ENCODE assay signal across 29 cellular contexts in genomic region chr2:78865663-78866062, GRCh38.
"Had no signal": no experiment of that assay in that cellular context is flagged by ENCODE, and none has a peak within 500 bp of the region (broad histone marks: within the 10 kb centered on the region; RNA-seq: fewer than 3 reads in every experiment).

No MANE protein-coding gene starts in this region.

- H3K27me3 Mint-ChIP-seq: stimulated activated memory B cell treated with anti-CD40 and anti-IgM and Interleukin-4, amounts not matched to agents 10 μg/mL and 1 μg/mL and 100 μg/mL, for 72 hours; stimulated activated naive B cell treated with anti-CD40 and anti-IgM and Interleukin-4, amounts not matched to agents 10 μg/mL and 1 μg/mL and 100 μg/mL, for 72 hours; stimulated activated naive CD8-positive, alpha-beta T cell treated with anti-CD3 and anti-CD28 coated beads, Interleukin-15, amount 100 ng/mL, for 72 hours; stimulated activated naive CD8-positive, alpha-beta T cell treated with anti-CD3 and anti-CD28 coated beads, Interleukin-15, Interleukin-2, amounts not matched to agents 100 ng/mL and 50 ng/mL, for 24 hours; type B pancreatic cell had no signal

- H3K4me1 Mint-ChIP-seq: stimulated activated effector memory CD8-positive, alpha-beta T cell treated with anti-CD3 and anti-CD28 coated beads, Interleukin-12 subunit alpha, Interleukin-12 subunit beta, amount 100 ng/mL, for 72 hours; stimulated activated memory B cell treated with anti-CD40 and anti-IgM and Interleukin-4, amounts not matched to agents 10 μg/mL and 1 μg/mL and 100 μg/mL, for 72 hours; stimulated activated naive B cell treated with anti-CD40 and anti-IgM and Interleukin-4, amounts not matched to agents 10 μg/mL and 1 μg/mL and 100 μg/mL, for 72 hours; stimulated activated naive CD8-positive, alpha-beta T cell treated with anti-CD3 and anti-CD28 coated beads, Interleukin-15, amount 100 ng/mL, for 72 hours had no signal

- ATAC-seq: stimulated activated effector memory CD8-positive, alpha-beta T cell treated with anti-CD3 and anti-CD28 coated beads, Interleukin-12 subunit alpha, Interleukin-12 subunit beta, amount 100 ng/mL, for 72 hours; stimulated activated memory B cell treated with anti-CD40 and anti-IgM and Interleukin-4, amounts not matched to agents 10 μg/mL and 1 μg/mL and 100 μg/mL, for 72 hours; stimulated activated naive B cell treated with anti-CD40 and anti-IgM and Interleukin-4, amounts not matched to agents 10 μg/mL and 1 μg/mL and 100 μg/mL, for 72 hours; stimulated activated naive CD8-positive, alpha-beta T cell treated with anti-CD3 and anti-CD28 coated beads, Interleukin-15, amount 100 ng/mL, for 72 hours; stimulated activated naive CD8-positive, alpha-beta T cell treated with anti-CD3 and anti-CD28 coated beads, Interleukin-15, Interleukin-2, amounts not matched to agents 100 U/mL and 50 U/mL, for 24 hours; upper lobe of right lung had no signal

- H3K9me3 Mint-ChIP-seq: type B pancreatic cell had no signal

- H3K27ac Mint-ChIP-seq: stimulated activated effector memory CD8-positive, alpha-beta T cell treated with anti-CD3 and anti-CD28 coated beads, Interleukin-12 subunit alpha, Interleukin-12 subunit beta, amount 100 ng/mL, for 72 hours; stimulated activated memory B cell treated with anti-CD40 and anti-IgM and Interleukin-4, amounts not matched to agents 10 μg/mL and 1 μg/mL and 100 μg/mL, for 72 hours; stimulated activated naive B cell treated with anti-CD40 and anti-IgM and Interleukin-4, amounts not matched to agents 10 μg/mL and 1 μg/mL and 100 μg/mL, for 72 hours; stimulated activated naive CD8-positive, alpha-beta T cell treated with anti-CD3 and anti-CD28 coated beads, Interleukin-15, amount 100 ng/mL, for 72 hours; stimulated activated naive CD8-positive, alpha-beta T cell treated with anti-CD3 and anti-CD28 coated beads, Interleukin-15, Interleukin-2, amounts not matched to agents 100 ng/mL and 50 ng/mL, for 24 hours; type B pancreatic cell had no signal

- H3K4me1 ChIP-seq: stomach, suprapubic skin, testis, thyroid gland, tibial artery, tibial nerve, transverse colon, upper lobe of left lung, upper lobe of right lung, uterus, vagina had no signal

- H3K4me3 Mint-ChIP-seq: stimulated activated effector memory CD8-positive, alpha-beta T cell treated with anti-CD3 and anti-CD28 coated beads, Interleukin-12 subunit alpha, Interleukin-12 subunit beta, amount 100 ng/mL, for 72 hours; stimulated activated memory B cell treated with anti-CD40 and anti-IgM and Interleukin-4, amounts not matched to agents 10 μg/mL and 1 μg/mL and 100 μg/mL, for 72 hours; stimulated activated naive B cell treated with anti-CD40 and anti-IgM and Interleukin-4, amounts not matched to agents 10 μg/mL and 1 μg/mL and 100 μg/mL, for 72 hours; stimulated activated naive CD8-positive, alpha-beta T cell treated with anti-CD3 and anti-CD28 coated beads, Interleukin-15, amount 100 ng/mL, for 72 hours; stimulated activated naive CD8-positive, alpha-beta T cell treated with anti-CD3 and anti-CD28 coated beads, Interleukin-15, Interleukin-2, amounts not matched to agents 100 ng/mL and 50 ng/mL, for 24 hours; type B pancreatic cell had no signal

- FAIRE-seq: urothelium cell line had no signal

- DNase-seq: stimulated activated CD4-positive, alpha-beta T cell treated with anti-CD3 and anti-CD28 coated beads, Interleukin-2, amount 100 ng/mL, for 48 hours; stimulated activated CD4-positive, alpha-beta T cell treated with anti-CD3 and anti-CD28 coated beads, Interleukin-4, amount 100 ng/mL, for 1 hour; stimulated activated CD4-positive, alpha-beta T cell treated with anti-CD3 and anti-CD28 coated beads, Interleukin-4, amount 100 ng/mL, for 24 hours; stimulated activated CD4-positive, alpha-beta T cell treated with anti-CD3 and anti-CD28 coated beads, Interleukin-4, amount 100 ng/mL, for 4 hours; stimulated activated CD8-positive, alpha-beta memory T cell treated with anti-CD3 and anti-CD28 coated beads, Interleukin-4, amount 100 ng/mL, for 48 hours; stimulated activated naive B cell treated with anti-CD40 and anti-IgM and Interleukin-4, amounts not matched to agents 10 μg/mL and 1 μg/mL and 100 μg/mL, for 72 hours; stimulated activated naive CD4-positive, alpha-beta T cell; stimulated activated naive CD4-positive, alpha-beta T cell treated with Interleukin-2 at 50 U/mL for 16 hours; stimulated activated naive CD8-positive, alpha-beta T cell treated with anti-CD3 and anti-CD28 coated beads, Interleukin-15, amount 100 ng/mL, for 72 hours; stimulated activated naive CD8-positive, alpha-beta T cell treated with anti-CD3 and anti-CD28 coated beads, Interleukin-15, Interleukin-2, amounts not matched to agents 100 U/mL and 50 U/mL, for 24 hours; stomach; substantia nigra; testis; thyroid gland; tibial artery; transverse colon; trophoblast cell; upper lobe of left lung; upper lobe of right lung; uterus had no signal

- H3K27ac ChIP-seq: stomach, suprapubic skin, testis, thoracic aorta, thyroid gland, tibial artery, tibial nerve, transverse colon, upper lobe of left lung, upper lobe of right lung, uterus, vagina had no signal

- H3K36me3 Mint-ChIP-seq: stimulated activated effector memory CD8-positive, alpha-beta T cell treated with anti-CD3 and anti-CD28 coated beads, Interleukin-12 subunit alpha, Interleukin-12 subunit beta, amount 100 ng/mL, for 72 hours; stimulated activated memory B cell treated with anti-CD40 and anti-IgM and Interleukin-4, amounts not matched to agents 10 μg/mL and 1 μg/mL and 100 μg/mL, for 72 hours; stimulated activated naive B cell treated with anti-CD40 and anti-IgM and Interleukin-4, amounts not matched to agents 10 μg/mL and 1 μg/mL and 100 μg/mL, for 72 hours; type B pancreatic cell had no signal

- H3K27me3 ChIP-seq: stomach, suprapubic skin, testis, thyroid gland, tibial artery, tibial nerve, transverse colon, upper lobe of left lung, upper lobe of right lung, uterus, vagina had no signal

- H3K9me3 ChIP-seq: stomach, suprapubic skin, testis, thoracic aorta, thyroid gland, tibial artery, tibial nerve, transverse colon, upper lobe of left lung, upper lobe of right lung, uterus, vagina had no signal

- H3K36me3 ChIP-seq: stomach, suprapubic skin, thoracic aorta, thyroid gland, tibial artery, tibial nerve, transverse colon, upper lobe of left lung, upper lobe of right lung, uterus, vagina had no signal

- H3K4me3 ChIP-seq: stomach, suprapubic skin, testis, thoracic aorta, thyroid gland, tibial artery, tibial nerve, transverse colon, upper lobe of left lung, upper lobe of right lung, uterus, vagina had no signal
